In genomic region chr22:19630614-19631013, GRCh38 we compare ENCODE assay signal across 1 cellular context.
TF ChIP-seq lines count a peak whose summit lies in the region.

No MANE protein-coding gene starts in this region.

TF ChIP-seq in K562, 482 proteins besides CTCF, POLR2A, EP300 and RAD21 (continued from another document):
- TF ChIP-seq HOMEZ (CRISPR knock-in tag; IDR thresholded peaks at IDR 0.05), result peak; percentile 49; the same call in 1 of the 2 replicates
- TF ChIP-seq XRCC5 (IDR thresholded peaks at IDR 0.05; ENCODE audit: low read depth, low read length), result no peak
- TF ChIP-seq ZNF639 (CRISPR knock-in tag; conservative IDR thresholded peaks at IDR 0.05 in 1 of 2, IDR thresholded peaks at IDR 0.05 in 1 of 2), result 0 out of 4 replicates have a peak, but pooled peaks of 1 of the 2 experiments have one; percentile 40
- 0 out of 6 replicates have a peak, but pooled peaks of 1 of the 3 experiments have one; percentile 11 for TF ChIP-seq ZBTB11 (CRISPR knock-in tag; IDR thresholded peaks at IDR 0.05)
- TF ChIP-seq ZFP30 (CRISPR knock-in tag; IDR thresholded peaks at IDR 0.05; ENCODE audit: borderline replicate concordance), result 0 out of 2 replicates have a peak, but pooled peaks have one; percentile 36
- no peak for TF ChIP-seq MTA1 (IDR thresholded peaks at IDR 0.05; ENCODE audit: borderline replicate concordance)
- TF ChIP-seq MTF1 (CRISPR knock-in tag; IDR thresholded peaks at IDR 0.05; ENCODE audit: borderline replicate concordance), result peak; percentile 63; the same call in 1 of the 2 replicates
